Comparison of ENCODE assay signal across 3 cellular contexts in genomic region chr10:125449571-125449970, GRCh38.
"Had no signal": no experiment of that assay in that cellular context is flagged by ENCODE, and none has a peak within 500 bp of the region (broad histone marks: within the 10 kb centered on the region; RNA-seq: fewer than 3 reads in every experiment).

No MANE protein-coding gene starts in this region.

- H3K4me3 ChIP-seq: GM12878 had no signal

- ATAC-seq: GM12878 had no signal

- DNase-seq: GDM1, GF-D8 had no signal
